Comparison of ENCODE assay signal across 8 cellular contexts in the genomic region with DNA sequence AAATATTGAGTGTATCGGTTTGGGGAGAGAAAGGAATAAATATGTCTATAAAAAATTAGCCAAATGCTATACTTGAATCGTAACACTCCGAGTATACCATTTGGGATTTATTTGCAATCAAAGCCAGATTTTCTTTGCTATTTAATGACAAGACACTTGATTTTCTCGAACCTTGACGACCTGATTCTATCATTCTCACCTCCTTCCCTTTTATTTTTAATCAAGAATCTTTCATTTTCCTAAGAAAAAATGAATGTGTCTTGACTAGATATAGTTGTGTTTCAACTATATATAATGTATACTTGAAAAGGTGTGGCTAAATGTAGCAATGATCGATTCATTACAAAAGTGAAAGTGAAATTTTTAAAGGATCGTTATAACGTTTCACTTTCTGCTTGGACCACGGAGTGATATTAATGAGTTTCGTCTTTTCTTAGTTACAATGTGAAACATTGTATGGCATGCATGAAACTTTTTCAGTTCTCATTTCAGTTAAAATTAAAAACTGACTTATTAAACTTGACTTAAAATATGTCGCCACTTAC. TPM values are rescaled to one million over a fixed set of nuclear protein-coding genes. Genes with fewer than 3 reads are reported as not detected.
A peak's percentile ranks its signal among the peaks of the same experiment; 100 is the strongest.
DNase-seq lines count a peak whose midpoint lies in the region; ATAC-seq and TF ChIP-seq lines count a peak whose summit lies in the region.

No MANE protein-coding gene starts in this region.

- H4K20me1 ChIP-seq in GM23338 (replicated peaks; ENCODE audit: insufficient read depth) (peaks cover 3% of the 10 kb centered on the region; the same call in 1 of the 2 replicates), neural cell (ENCODE audit: insufficient read depth) (no peaks in the 10 kb centered on the region)

- H3K27ac Mint-ChIP-seq in GM23338: no peak overlapping the region

- H3K79me2 ChIP-seq in GM23338 (replicated peaks; ENCODE audit: insufficient read depth) (peaks cover 20% of the 10 kb centered on the region), neural cell (replicated peaks; ENCODE audit: insufficient read depth, low read length) (peaks cover 3% of the 10 kb centered on the region)

- H3K36me3 Mint-ChIP-seq in GM23338 (ENCODE audit: low read depth): peaks cover 7% of the 10 kb centered on the region; the same call in 2 of the 3 replicates

- 0 out of 3 replicates have a peak, but pooled peaks cover 6% of the 10 kb centered on the region for H3K4me1 Mint-ChIP-seq in GM23338

- H3K9ac ChIP-seq in neural cell (ENCODE audit: low read length): peak overlapping the region; percentile 69

- peak overlapping the region; percentile 85 for H3K4me3 ChIP-seq in GM23338
- peak overlapping the region; percentile 68 for H3K4me3 ChIP-seq in ectodermal cell (ENCODE audit: insufficient read depth, low read depth, low read length)
- peak overlapping the region; percentile 68 for H3K4me3 ChIP-seq in neural cell (ENCODE audit: low read length)

- peak overlapping the region; percentile 79 for H3K4me3 Mint-ChIP-seq in GM23338

- TF ChIP-seq CTCF in GM23338 (conservative IDR thresholded peaks at IDR 0.05; ENCODE audit: low read depth in 2 of 2) (no peak), neural cell (IDR thresholded peaks at IDR 0.05; ENCODE audit: poor library complexity, severe bottlenecking) (no peak)

- H3K36me3 ChIP-seq in GM23338 (ENCODE audit: insufficient read depth) (no peaks in the 10 kb centered on the region; the same call in none of the 2 replicates), ectodermal cell (ENCODE audit: control insufficient read depth, insufficient read depth, low read length) (peaks cover 16% of the 10 kb centered on the region), neural cell (ENCODE audit: insufficient read depth, low read length) (peaks cover 6% of the 10 kb centered on the region)

- no peaks in the 10 kb centered on the region; the same call in 1 of the 3 replicates for H3K9me3 Mint-ChIP-seq in GM23338

- no peak for DNase-seq in GM23338 (ENCODE audit: low spot score)
- peak; percentile 53 for DNase-seq in MV-4-11 (lab: John Stamatoyannopoulos, UW)
- DNase-seq in AG08396 (ENCODE audit: low spot score): no peak
- DNase-seq in NCI-H2227 treated with DMSO at 0.1 percent for 48 hours (lab: John Stamatoyannopoulos, UW): no peak
- DNase-seq in NCI-H524 (lab: John Stamatoyannopoulos, UW): no peak

- H3K9me3 ChIP-seq in ectodermal cell (ENCODE audit: control insufficient read depth, low read length): no peaks in the 10 kb centered on the region
- no peaks in the 10 kb centered on the region for H3K9me3 ChIP-seq in neural cell (ENCODE audit: low read length)

- WGBS in ectodermal cell, 2 experiments: 40 to 41% methylated on average over 10 to 11 of the region's 11 CpGs

- peak overlapping the region; percentile 97 for H3K4me2 ChIP-seq in GM23338
- peak overlapping the region; percentile 59 for H3K4me2 ChIP-seq in neural cell (ENCODE audit: low read length)

- no peak for TF ChIP-seq EP300 in neural cell (conservative IDR thresholded peaks at IDR 0.05; ENCODE audit: poor library complexity, severe bottlenecking)

- no peaks in the 10 kb centered on the region for H3F3A ChIP-seq in GM23338 (replicated peaks; ENCODE audit: low read depth)
- no peaks in the 10 kb centered on the region for H3F3A ChIP-seq in neural cell (ENCODE audit: insufficient read depth, low read length, poor library complexity, severe bottlenecking)

- peaks cover 4% of the 10 kb centered on the region for H3K27me3 Mint-ChIP-seq in GM23338 (ENCODE audit: insufficient read depth, low read depth, poor library complexity)

- H3K27ac ChIP-seq in GM23338 (ENCODE audit: low read depth): no peak overlapping the region
- no peak overlapping the region for H3K27ac ChIP-seq in ectodermal cell (ENCODE audit: insufficient read depth, low read depth, low read length, poor library complexity, severe bottlenecking)
- no peak overlapping the region for H3K27ac ChIP-seq in neural cell (ENCODE audit: low read length)

- TF ChIP-seq RAD21 in neural cell (conservative IDR thresholded peaks at IDR 0.05): no peak

- H3K27me3 ChIP-seq in GM23338 (ENCODE audit: insufficient read depth) (no peaks in the 10 kb centered on the region), ectodermal cell (ENCODE audit: control insufficient read depth, insufficient read depth, low read length, poor library complexity, severe bottlenecking) (no peaks in the 10 kb centered on the region), neural cell (ENCODE audit: insufficient read depth, low read depth, low read length) (no peaks in the 10 kb centered on the region)

- peak overlapping the region; percentile 95 for H2AFZ ChIP-seq in GM23338
- peak overlapping the region; percentile 66 for H2AFZ ChIP-seq in neural cell (ENCODE audit: low read depth, low read length)

- ATAC-seq in GM18499 (IDR thresholded peaks at IDR 0.05; ENCODE audit: insufficient read depth, unreplicated experiment) (peak; percentile 38), GM23338 (no peak)

- H3K4me1 ChIP-seq in GM23338 (ENCODE audit: insufficient read depth) (peaks cover 8% of the 10 kb centered on the region; the same call in 1 of the 2 replicates), ectodermal cell (ENCODE audit: control insufficient read depth, insufficient read depth, low read length) (no peaks in the 10 kb centered on the region)

- H3K9me2 ChIP-seq in GM23338 (ENCODE audit: insufficient read depth) (no peaks in the 10 kb centered on the region), neural cell (ENCODE audit: insufficient read depth, low read length) (no peaks in the 10 kb centered on the region)

TF ChIP-seq in GM23338, 12 proteins besides CTCF, POLR2A, EP300 and RAD21 (continues in another document):
- TF ChIP-seq EZH2 (IDR thresholded peaks at IDR 0.05; ENCODE audit: low read depth, unreplicated experiment): no peak
- TF ChIP-seq POLR2AphosphoS5 (IDR thresholded peaks at IDR 0.05; ENCODE audit: low read depth): no peak
- no peak for TF ChIP-seq NANOG (IDR thresholded peaks at IDR 0.05; ENCODE audit: borderline replicate concordance)
- no peak for TF ChIP-seq STAT1 (IDR thresholded peaks at IDR 0.05; ENCODE audit: unreplicated experiment)
- TF ChIP-seq ZNF331 (CRISPR knock-in tag; IDR thresholded peaks at IDR 0.05; ENCODE audit: low read depth): no peak
- TF ChIP-seq CREB1 (CRISPR knock-in tag; IDR thresholded peaks at IDR 0.05; ENCODE audit: low read depth): no peak
- TF ChIP-seq ZNF114 (CRISPR knock-in tag; IDR thresholded peaks at IDR 0.05): no peak

TF ChIP-seq in neural cell, 6 proteins besides CTCF, POLR2A, EP300 and RAD21:
- TF ChIP-seq, protein P1, sequence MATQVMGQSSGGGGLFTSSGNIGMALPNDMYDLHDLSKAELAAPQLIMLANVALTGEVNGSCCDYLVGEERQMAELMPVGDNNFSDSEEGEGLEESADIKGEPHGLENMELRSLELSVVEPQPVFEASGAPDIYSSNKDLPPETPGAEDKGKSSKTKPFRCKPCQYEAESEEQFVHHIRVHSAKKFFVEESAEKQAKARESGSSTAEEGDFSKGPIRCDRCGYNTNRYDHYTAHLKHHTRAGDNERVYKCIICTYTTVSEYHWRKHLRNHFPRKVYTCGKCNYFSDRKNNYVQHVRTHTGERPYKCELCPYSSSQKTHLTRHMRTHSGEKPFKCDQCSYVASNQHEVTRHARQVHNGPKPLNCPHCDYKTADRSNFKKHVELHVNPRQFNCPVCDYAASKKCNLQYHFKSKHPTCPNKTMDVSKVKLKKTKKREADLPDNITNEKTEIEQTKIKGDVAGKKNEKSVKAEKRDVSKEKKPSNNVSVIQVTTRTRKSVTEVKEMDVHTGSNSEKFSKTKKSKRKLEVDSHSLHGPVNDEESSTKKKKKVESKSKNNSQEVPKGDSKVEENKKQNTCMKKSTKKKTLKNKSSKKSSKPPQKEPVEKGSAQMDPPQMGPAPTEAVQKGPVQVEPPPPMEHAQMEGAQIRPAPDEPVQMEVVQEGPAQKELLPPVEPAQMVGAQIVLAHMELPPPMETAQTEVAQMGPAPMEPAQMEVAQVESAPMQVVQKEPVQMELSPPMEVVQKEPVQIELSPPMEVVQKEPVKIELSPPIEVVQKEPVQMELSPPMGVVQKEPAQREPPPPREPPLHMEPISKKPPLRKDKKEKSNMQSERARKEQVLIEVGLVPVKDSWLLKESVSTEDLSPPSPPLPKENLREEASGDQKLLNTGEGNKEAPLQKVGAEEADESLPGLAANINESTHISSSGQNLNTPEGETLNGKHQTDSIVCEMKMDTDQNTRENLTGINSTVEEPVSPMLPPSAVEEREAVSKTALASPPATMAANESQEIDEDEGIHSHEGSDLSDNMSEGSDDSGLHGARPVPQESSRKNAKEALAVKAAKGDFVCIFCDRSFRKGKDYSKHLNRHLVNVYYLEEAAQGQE (IDR thresholded peaks at IDR 0.05; ENCODE audit: borderline replicate concordance): no peak
- no peak for TF ChIP-seq TAF1 (IDR thresholded peaks at IDR 0.05; ENCODE audit: low read depth)
- TF ChIP-seq POLR2AphosphoS5 (IDR thresholded peaks at IDR 0.05): no peak
- TF ChIP-seq EZH2 (IDR thresholded peaks at IDR 0.05; ENCODE audit: borderline replicate concordance, insufficient read depth, low read length, poor library complexity, severe bottlenecking): no peak
- no peak for TF ChIP-seq SMC3 (conservative IDR thresholded peaks at IDR 0.05; ENCODE audit: poor library complexity)
- TF ChIP-seq MXI1 (conservative IDR thresholded peaks at IDR 0.05; ENCODE audit: poor library complexity, severe bottlenecking): no peak

RNA-seq across cellular contexts. Expression of a gene that starts 0.6 kb away (rescaled TPM):
- total RNA-seq in GM23338 (2014; rRNA removed; shearing (Covaris generic)): 31.8 and 32.4 TPM in 2 replicates
- polyA plus RNA-seq in GM23338 (2016; fragmentation: Nextera tagmentation; extraction: Ambion mirVana) (40.7 and 42.3 TPM in 2 replicates), neural cell (40.0 and 48.4 TPM in 2 replicates)
- polyA plus RNA-seq in ectodermal cell (2013, experiment 1 of 4): 83.5 TPM
- 81.5 TPM for polyA plus RNA-seq in ectodermal cell (2013, experiment 2 of 4)
- polyA plus RNA-seq in ectodermal cell (2013, experiment 3 of 4): 53.4 TPM
- 56.2 TPM for polyA plus RNA-seq in ectodermal cell (2013, experiment 4 of 4)
- polyA minus RNA-seq in neural cell: 38.2 and 41.1 TPM in 2 replicates
